In the genomic region with DNA sequence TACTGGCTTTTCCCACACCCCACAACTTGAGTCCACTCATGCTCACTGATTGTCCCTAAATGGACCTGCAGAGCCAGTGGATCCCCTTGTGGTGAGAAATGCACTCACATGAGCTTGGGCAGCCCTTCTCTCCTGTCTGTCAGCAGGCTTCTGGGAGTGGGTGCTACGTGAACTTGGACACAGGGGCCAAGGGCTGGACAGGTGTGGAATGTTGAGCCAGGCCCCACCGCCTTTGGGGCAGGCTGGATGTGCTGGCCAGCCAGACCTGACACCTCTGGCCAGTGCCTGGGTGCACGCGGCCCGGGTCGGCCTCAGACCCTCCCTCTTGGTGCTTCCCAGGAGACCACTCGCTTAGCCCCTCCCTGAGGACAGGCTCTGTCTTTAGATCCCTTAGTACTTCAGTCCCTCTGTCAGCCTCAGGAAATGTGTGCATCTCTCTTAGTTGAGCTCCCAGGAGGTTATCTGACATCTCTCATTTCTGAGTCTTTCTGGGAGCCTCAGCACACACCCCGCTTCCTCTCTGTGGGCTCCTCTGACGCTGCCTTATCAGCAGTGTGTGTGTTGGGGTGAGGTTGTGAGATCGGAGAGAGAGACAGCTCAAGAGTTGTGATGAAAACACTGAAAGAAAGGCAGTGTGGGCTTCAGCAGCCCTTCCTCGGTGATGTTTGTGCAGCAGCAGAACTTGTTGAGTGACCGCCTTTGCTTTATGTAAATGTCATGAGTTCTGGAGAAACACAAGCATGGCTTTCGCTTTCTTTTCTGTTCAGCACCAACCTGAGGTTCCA, we compare ENCODE assay signal across 1 cellular context.
TF ChIP-seq lines count a peak whose summit lies in the region.

No MANE protein-coding gene starts in this region.

TF ChIP-seq in HepG2, 621 proteins besides CTCF, POLR2A, EP300 and RAD21 (continued from another document):
- TF ChIP-seq MTA1 (CRISPR knock-in tag; IDR thresholded peaks at IDR 0.05; ENCODE audit: borderline replicate concordance) (0 out of 2 replicates have a peak, but pooled peaks have one; percentile 11), STAG1 (CRISPR knock-in tag; IDR thresholded peaks at IDR 0.05) (peak; percentile 71), ZFX (CRISPR knock-in tag; IDR thresholded peaks at IDR 0.05; ENCODE audit: low read depth) (no peak), ZNF382 (CRISPR knock-in tag; IDR thresholded peaks at IDR 0.05; ENCODE audit: borderline replicate concordance) (no peak), MTF1 (CRISPR knock-in tag; IDR thresholded peaks at IDR 0.05) (no peak), RFX5 (IDR thresholded peaks at IDR 0.05; ENCODE audit: low read depth, low read length) (no peak), LCORL (IDR thresholded peaks at IDR 0.05) (no peak), LCORL (CRISPR knock-in tag; IDR thresholded peaks at IDR 0.05) (0 out of 2 replicates have a peak, but pooled peaks have one; percentile 25), RFX3 (CRISPR knock-in tag; IDR thresholded peaks at IDR 0.05) (no peak), ZNF619 (CRISPR knock-in tag; IDR thresholded peaks at IDR 0.05) (no peak), ZNF724P (CRISPR knock-in tag; IDR thresholded peaks at IDR 0.05; ENCODE audit: borderline replicate concordance) (no peak), ZNF251 (CRISPR knock-in tag; IDR thresholded peaks at IDR 0.05) (no peak), ZNF891 (CRISPR knock-in tag; IDR thresholded peaks at IDR 0.05) (0 out of 2 replicates have a peak, but pooled peaks have one; percentile 54), ZNF331 (CRISPR knock-in tag; IDR thresholded peaks at IDR 0.05) (no peak), MAFG (CRISPR knock-in tag; IDR thresholded peaks at IDR 0.05) (no peak)
- TF ChIP-seq, protein P1, sequence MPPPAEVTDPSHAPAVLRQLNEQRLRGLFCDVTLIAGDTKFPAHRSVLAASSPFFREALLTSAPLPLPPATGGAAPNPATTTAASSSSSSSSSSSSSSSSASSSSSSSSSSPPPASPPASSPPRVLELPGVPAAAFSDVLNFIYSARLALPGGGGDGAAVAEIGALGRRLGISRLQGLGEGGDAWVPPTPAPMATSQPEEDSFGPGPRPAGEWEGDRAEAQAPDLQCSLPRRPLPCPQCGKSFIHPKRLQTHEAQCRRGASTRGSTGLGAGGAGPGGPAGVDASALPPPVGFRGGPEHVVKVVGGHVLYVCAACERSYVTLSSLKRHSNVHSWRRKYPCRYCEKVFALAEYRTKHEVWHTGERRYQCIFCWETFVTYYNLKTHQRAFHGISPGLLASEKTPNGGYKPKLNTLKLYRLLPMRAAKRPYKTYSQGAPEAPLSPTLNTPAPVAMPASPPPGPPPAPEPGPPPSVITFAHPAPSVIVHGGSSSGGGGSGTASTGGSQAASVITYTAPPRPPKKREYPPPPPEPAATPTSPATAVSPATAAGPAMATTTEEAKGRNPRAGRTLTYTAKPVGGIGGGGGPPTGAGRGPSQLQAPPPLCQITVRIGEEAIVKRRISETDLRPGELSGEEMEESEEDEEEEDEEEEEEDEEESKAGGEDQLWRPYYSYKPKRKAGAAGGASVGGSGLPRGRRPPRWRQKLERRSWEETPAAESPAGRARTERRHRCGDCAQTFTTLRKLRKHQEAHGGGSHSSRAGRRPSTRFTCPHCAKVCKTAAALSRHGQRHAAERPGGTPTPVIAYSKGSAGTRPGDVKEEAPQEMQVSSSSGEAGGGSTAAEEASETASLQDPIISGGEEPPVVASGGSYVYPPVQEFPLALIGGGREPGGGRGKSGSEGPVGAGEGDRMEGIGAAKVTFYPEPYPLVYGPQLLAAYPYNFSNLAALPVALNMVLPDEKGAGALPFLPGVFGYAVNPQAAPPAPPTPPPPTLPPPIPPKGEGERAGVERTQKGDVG (CRISPR knock-in tag; IDR thresholded peaks at IDR 0.05; ENCODE audit: borderline replicate concordance): peak; percentile 68; the same call in 1 of the 2 replicates
- TF ChIP-seq, protein P2, sequence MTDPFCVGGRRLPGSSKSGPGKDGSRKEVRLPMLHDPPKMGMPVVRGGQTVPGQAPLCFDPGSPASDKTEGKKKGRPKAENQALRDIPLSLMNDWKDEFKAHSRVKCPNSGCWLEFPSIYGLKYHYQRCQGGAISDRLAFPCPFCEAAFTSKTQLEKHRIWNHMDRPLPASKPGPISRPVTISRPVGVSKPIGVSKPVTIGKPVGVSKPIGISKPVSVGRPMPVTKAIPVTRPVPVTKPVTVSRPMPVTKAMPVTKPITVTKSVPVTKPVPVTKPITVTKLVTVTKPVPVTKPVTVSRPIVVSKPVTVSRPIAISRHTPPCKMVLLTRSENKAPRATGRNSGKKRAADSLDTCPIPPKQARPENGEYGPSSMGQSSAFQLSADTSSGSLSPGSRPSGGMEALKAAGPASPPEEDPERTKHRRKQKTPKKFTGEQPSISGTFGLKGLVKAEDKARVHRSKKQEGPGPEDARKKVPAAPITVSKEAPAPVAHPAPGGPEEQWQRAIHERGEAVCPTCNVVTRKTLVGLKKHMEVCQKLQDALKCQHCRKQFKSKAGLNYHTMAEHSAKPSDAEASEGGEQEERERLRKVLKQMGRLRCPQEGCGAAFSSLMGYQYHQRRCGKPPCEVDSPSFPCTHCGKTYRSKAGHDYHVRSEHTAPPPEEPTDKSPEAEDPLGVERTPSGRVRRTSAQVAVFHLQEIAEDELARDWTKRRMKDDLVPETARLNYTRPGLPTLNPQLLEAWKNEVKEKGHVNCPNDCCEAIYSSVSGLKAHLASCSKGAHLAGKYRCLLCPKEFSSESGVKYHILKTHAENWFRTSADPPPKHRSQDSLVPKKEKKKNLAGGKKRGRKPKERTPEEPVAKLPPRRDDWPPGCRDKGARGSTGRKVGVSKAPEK (CRISPR knock-in tag; IDR thresholded peaks at IDR 0.05; ENCODE audit: borderline replicate concordance): no peak
- TF ChIP-seq, protein P3, sequence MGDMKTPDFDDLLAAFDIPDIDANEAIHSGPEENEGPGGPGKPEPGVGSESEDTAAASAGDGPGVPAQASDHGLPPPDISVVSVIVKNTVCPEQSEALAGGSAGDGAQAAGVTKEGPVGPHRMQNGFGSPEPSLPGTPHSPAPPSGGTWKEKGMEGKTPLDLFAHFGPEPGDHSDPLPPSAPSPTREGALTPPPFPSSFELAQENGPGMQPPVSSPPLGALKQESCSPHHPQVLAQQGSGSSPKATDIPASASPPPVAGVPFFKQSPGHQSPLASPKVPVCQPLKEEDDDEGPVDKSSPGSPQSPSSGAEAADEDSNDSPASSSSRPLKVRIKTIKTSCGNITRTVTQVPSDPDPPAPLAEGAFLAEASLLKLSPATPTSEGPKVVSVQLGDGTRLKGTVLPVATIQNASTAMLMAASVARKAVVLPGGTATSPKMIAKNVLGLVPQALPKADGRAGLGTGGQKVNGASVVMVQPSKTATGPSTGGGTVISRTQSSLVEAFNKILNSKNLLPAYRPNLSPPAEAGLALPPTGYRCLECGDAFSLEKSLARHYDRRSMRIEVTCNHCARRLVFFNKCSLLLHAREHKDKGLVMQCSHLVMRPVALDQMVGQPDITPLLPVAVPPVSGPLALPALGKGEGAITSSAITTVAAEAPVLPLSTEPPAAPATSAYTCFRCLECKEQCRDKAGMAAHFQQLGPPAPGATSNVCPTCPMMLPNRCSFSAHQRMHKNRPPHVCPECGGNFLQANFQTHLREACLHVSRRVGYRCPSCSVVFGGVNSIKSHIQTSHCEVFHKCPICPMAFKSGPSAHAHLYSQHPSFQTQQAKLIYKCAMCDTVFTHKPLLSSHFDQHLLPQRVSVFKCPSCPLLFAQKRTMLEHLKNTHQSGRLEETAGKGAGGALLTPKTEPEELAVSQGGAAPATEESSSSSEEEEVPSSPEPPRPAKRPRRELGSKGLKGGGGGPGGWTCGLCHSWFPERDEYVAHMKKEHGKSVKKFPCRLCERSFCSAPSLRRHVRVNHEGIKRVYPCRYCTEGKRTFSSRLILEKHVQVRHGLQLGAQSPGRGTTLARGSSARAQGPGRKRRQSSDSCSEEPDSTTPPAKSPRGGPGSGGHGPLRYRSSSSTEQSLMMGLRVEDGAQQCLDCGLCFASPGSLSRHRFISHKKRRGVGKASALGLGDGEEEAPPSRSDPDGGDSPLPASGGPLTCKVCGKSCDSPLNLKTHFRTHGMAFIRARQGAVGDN (CRISPR knock-in tag; IDR thresholded peaks at IDR 0.05): peak; percentile 56
- TF ChIP-seq, protein P4, sequence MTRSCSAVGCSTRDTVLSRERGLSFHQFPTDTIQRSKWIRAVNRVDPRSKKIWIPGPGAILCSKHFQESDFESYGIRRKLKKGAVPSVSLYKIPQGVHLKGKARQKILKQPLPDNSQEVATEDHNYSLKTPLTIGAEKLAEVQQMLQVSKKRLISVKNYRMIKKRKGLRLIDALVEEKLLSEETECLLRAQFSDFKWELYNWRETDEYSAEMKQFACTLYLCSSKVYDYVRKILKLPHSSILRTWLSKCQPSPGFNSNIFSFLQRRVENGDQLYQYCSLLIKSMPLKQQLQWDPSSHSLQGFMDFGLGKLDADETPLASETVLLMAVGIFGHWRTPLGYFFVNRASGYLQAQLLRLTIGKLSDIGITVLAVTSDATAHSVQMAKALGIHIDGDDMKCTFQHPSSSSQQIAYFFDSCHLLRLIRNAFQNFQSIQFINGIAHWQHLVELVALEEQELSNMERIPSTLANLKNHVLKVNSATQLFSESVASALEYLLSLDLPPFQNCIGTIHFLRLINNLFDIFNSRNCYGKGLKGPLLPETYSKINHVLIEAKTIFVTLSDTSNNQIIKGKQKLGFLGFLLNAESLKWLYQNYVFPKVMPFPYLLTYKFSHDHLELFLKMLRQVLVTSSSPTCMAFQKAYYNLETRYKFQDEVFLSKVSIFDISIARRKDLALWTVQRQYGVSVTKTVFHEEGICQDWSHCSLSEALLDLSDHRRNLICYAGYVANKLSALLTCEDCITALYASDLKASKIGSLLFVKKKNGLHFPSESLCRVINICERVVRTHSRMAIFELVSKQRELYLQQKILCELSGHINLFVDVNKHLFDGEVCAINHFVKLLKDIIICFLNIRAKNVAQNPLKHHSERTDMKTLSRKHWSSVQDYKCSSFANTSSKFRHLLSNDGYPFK (CRISPR knock-in tag; IDR thresholded peaks at IDR 0.05; ENCODE audit: borderline replicate concordance): 0 out of 2 replicates have a peak, but pooled peaks have one; percentile 9
